Comparison of ENCODE assay signal across 23 cellular contexts in the genomic region with DNA sequence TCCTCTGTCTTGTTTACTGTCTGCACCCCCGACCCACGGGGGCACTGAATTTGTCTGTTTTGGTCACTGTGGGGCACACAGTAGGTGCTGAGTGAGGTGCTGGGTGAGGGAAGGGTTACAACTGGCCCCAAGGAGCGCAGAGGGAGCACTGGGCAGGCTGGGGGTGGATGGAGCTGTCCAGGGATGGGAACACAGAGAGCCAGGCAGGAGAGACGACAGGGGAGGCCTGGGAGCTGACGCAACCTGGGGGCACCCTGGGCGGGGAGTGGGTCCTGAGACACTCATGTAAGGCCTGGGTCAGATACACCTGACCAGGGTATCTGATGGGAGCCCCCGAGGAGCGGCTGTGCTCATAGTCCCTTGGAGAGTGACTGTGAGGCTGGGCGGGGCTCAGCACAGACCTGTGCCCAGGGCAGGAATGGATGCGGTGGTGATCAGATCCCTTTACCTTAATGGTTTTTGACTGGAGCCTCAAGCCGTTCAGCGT. TPM values are rescaled to one million over a fixed set of nuclear protein-coding genes. Genes with fewer than 3 reads are reported as not detected.
A peak's percentile ranks its signal among the peaks of the same experiment; 100 is the strongest.
DNase-seq lines count a peak whose midpoint lies in the region; ATAC-seq, FAIRE-seq and TF ChIP-seq lines count a peak whose summit lies in the region.
"Had no signal": no experiment of that assay in that cellular context is flagged by ENCODE, and none has a peak within 500 bp of the region (broad histone marks: within the 10 kb centered on the region; RNA-seq: fewer than 3 reads in every experiment).

No MANE protein-coding gene starts in this region.

- H3K4me3 Mint-ChIP-seq in MCF 10A (ENCODE audit: unreplicated experiment) (no peak overlapping the region), progenitor cell of endocrine pancreas (ENCODE audit: low read depth) (no peak overlapping the region)
- H3K4me3 Mint-ChIP-seq: CD8-positive, alpha-beta T cell had no signal

- H3K79me2 ChIP-seq in mammary epithelial cell (ENCODE audit: insufficient read depth, low read length) = peaks cover 68% of the 10 kb centered on the region

- in situ Hi-C loops in mammary epithelial cell (cut with MboI; ENCODE audit: low sequenced_read_pairs in 2 of 2) = loop anchor here in 1 of 2 donors (25.0 kb wide), 1 partner anchor 282 kb away; no protein-coding TSS in a partner anchor

- H3K9me3 ChIP-seq in mammary epithelial cell (replicated peaks; ENCODE audit: insufficient read depth, low read length) (no peaks in the 10 kb centered on the region), RWPE2 (ENCODE audit: severe bottlenecking) (no peaks in the 10 kb centered on the region), kidney (ENCODE audit: control insufficient read depth in 1 of 2, low read length in 2 of 2) (no peaks in the 10 kb centered on the region)
- H3K9me3 ChIP-seq: BLaER1 treated with 17β-estradiol and CSF1 and Interleukin-3, amounts not matched to agents 10 nM and 100 nM; Peyer's patch had no signal

- H3K27me3 Mint-ChIP-seq in MCF 10A (ENCODE audit: insufficient read depth, unreplicated experiment) (no peaks in the 10 kb centered on the region), progenitor cell of endocrine pancreas (no peaks in the 10 kb centered on the region)

- H3K36me3 ChIP-seq in mammary epithelial cell (ENCODE audit: insufficient read depth, low read length) = peaks cover 4% of the 10 kb centered on the region
- peaks cover 66% of the 10 kb centered on the region for H3K36me3 ChIP-seq in RWPE2 (ENCODE audit: low read depth)
- peaks cover 7 to 27% of the 10 kb centered on the region in 2 donors for H3K36me3 ChIP-seq in kidney (ENCODE audit: control insufficient read depth in 1 of 2, insufficient read depth in 2 of 2, low read length in 2 of 2)

- no peaks in the 10 kb centered on the region for H4K20me1 ChIP-seq in mammary epithelial cell (ENCODE audit: insufficient read depth, low read length)

- TF ChIP-seq CTCF in MCF 10A (IDR thresholded peaks at IDR 0.05; ENCODE audit: unreplicated experiment) (no peak), mammary epithelial cell (conservative IDR thresholded peaks at IDR 0.05 in 1 of 2, IDR thresholded peaks at IDR 0.05 in 1 of 2; ENCODE audit: extremely low read depth in 1 of 2, insufficient read depth in 1 of 2, low read depth in 1 of 2, low read length in 2 of 2) (no peak), RWPE2 (IDR thresholded peaks at IDR 0.05; ENCODE audit: poor library complexity, severe bottlenecking) (no peak), kidney (IDR thresholded peaks at IDR 0.05; ENCODE audit: borderline replicate concordance, extremely low read depth, insufficient read depth) (no peak), progenitor cell of endocrine pancreas (IDR thresholded peaks at IDR 0.05; ENCODE audit: unreplicated experiment) (no peak)

- BruUV-seq in MCF 10A (replicated peaks; lab: Mats Ljungman, UMichigan) = no TSS peak
- no TSS peak for BruUV-seq in mammary epithelial cell (replicated peaks; lab: Mats Ljungman, UMichigan)

- H3K27ac ChIP-seq in mammary epithelial cell (ENCODE audit: insufficient read depth, low read depth, low read length) (no peak overlapping the region), RWPE2 (ENCODE audit: poor library complexity, severe bottlenecking) (no peak overlapping the region), kidney (ENCODE audit: low read depth in 2 of 2, low read length in 2 of 2) (no peak overlapping the region)
- H3K27ac ChIP-seq: 22Rv1; BLaER1 treated with 17β-estradiol and CSF1 and Interleukin-3, amounts not matched to agents 10 nM and 100 nM; GM23248; Peyer's patch had no signal

- no peak overlapping the region for H3K4me2 ChIP-seq in mammary epithelial cell (ENCODE audit: insufficient read depth, low read depth, low read length)
- H3K4me2 ChIP-seq: BLaER1 treated with 17β-estradiol and CSF1 and Interleukin-3, amounts not matched to agents 10 nM and 100 nM had no signal

- CTCF ChIA-PET in MCF 10A (lab: Yijun Ruan, JAX) (interaction anchor here (0.6 to 2.0 kb wide), 2 partner anchors 22 to 52 kb away, joined by 3 to 11 read pairs; no protein-coding TSS in a partner anchor), mammary epithelial cell (lab: Charles Lee; ENCODE audit: low non-redundant PET) (no interaction called here)

- no peak for FAIRE-seq in kidney (lab: Jason Lieb, UNC)
- FAIRE-seq: GM12891 had no signal

- no peak overlapping the region for H3K9ac ChIP-seq in mammary epithelial cell (ENCODE audit: insufficient read depth, low read length)
- H3K9ac ChIP-seq in kidney (ENCODE audit: low read length in 2 of 2) = no peak overlapping the region
- H3K9ac ChIP-seq: GM23248 had no signal

- no peak overlapping the region for H3K4me3 ChIP-seq in mammary epithelial cell (replicated peaks in 1 of 3; ENCODE audit: insufficient read depth in 1 of 3, low read depth in 2 of 3, low read length in 3 of 3)
- H3K4me3 ChIP-seq in RWPE2 (ENCODE audit: severe bottlenecking) = no peak overlapping the region
- no peak overlapping the region for H3K4me3 ChIP-seq in kidney (ENCODE audit: low read length in 2 of 2)
- H3K4me3 ChIP-seq: BLaER1 treated with 17β-estradiol and CSF1 and Interleukin-3, amounts not matched to agents 10 nM and 100 nM; GM23248; Peyer's patch had no signal

- ATAC-seq in RWPE2 (ENCODE audit: low read depth) (no peak), GM18868 (IDR thresholded peaks at IDR 0.05; ENCODE audit: unreplicated experiment) (no peak)
- ATAC-seq: CD8-positive, alpha-beta T cell; Right ventricle myocardium inferior had no signal

- H2AFZ ChIP-seq in mammary epithelial cell (ENCODE audit: low read depth, low read length) = no peak overlapping the region
- H2AFZ ChIP-seq: GM23248 had no signal

- H3K4me1 ChIP-seq in mammary epithelial cell (ENCODE audit: insufficient read depth, low read length) (peaks cover 18% of the 10 kb centered on the region), RWPE2 (ENCODE audit: insufficient read depth, poor library complexity, severe bottlenecking) (no peaks in the 10 kb centered on the region), kidney (ENCODE audit: control insufficient read depth in 1 of 2, insufficient read depth in 1 of 2, low read depth in 1 of 2, low read length in 2 of 2) (peaks cover 34 to 47% of the 10 kb centered on the region in 2 donors)
- H3K4me1 ChIP-seq: Peyer's patch had no signal

- no peaks in the 10 kb centered on the region for H3K9me3 Mint-ChIP-seq in MCF 10A (ENCODE audit: unreplicated experiment)
- H3K9me3 Mint-ChIP-seq in progenitor cell of endocrine pancreas (ENCODE audit: low read depth) = no peaks in the 10 kb centered on the region
- H3K9me3 Mint-ChIP-seq: CD8-positive, alpha-beta T cell had no signal

- DNase-seq in MCF 10A (ENCODE audit: unreplicated experiment) (no peak), mammary epithelial cell (no peak), RWPE2 (ENCODE audit: low spot score) (peak; percentile 51), kidney (peak; percentile 68), progenitor cell of endocrine pancreas (ENCODE audit: low spot score, unreplicated experiment) (no peak), T-helper 9 cell (no peak)
- no peak for DNase-seq in stimulated activated CD4-positive, alpha-beta T cell treated with anti-CD3 and anti-CD28 coated beads, Interleukin-4, amount 100 ng/mL, for 1 hour
- DNase-seq: ACHN; CD8-positive, alpha-beta T cell; DND-41; GM23248; HCEC 1CT; IMR-90; NCI-H1694 treated with DMSO at 0.1 percent for 48 hours; NCI-H2081 treated with DMSO at 0.1 percent for 48 hours; NCI-H2171 treated with DMSO at 0.1 percent for 48 hours; NCI-H526; Peyer's patch had no signal

- H3K27ac Mint-ChIP-seq in MCF 10A (ENCODE audit: low read depth, unreplicated experiment) (peak overlapping the region; percentile 39), progenitor cell of endocrine pancreas (peak overlapping the region; percentile 55)
- H3K27ac Mint-ChIP-seq: CD8-positive, alpha-beta T cell had no signal

- no peaks in the 10 kb centered on the region for H3K27me3 ChIP-seq in mammary epithelial cell (ENCODE audit: insufficient read depth, low read length)
- no peaks in the 10 kb centered on the region for H3K27me3 ChIP-seq in RWPE2 (ENCODE audit: insufficient read depth, poor library complexity, severe bottlenecking)
- H3K27me3 ChIP-seq: BLaER1 treated with 17β-estradiol and CSF1 and Interleukin-3, amounts not matched to agents 10 nM and 100 nM; Peyer's patch had no signal

- 81% methylated on average over 6 of the region's 12 CpGs for WGBS in mammary epithelial cell (ENCODE audit: low coverage, missing lambda C conversion rate)

- POLR2A ChIA-PET in MCF 10A (lab: Yijun Ruan, JAX) = no interaction called here

- dilution Hi-C loops in mammary epithelial cell (cut with HindIII; ENCODE audit: low sequenced_read_pairs) = no loop called here

- peaks cover 47% of the 10 kb centered on the region for H3K36me3 Mint-ChIP-seq in MCF 10A (ENCODE audit: insufficient read depth, unreplicated experiment)
- H3K36me3 Mint-ChIP-seq in progenitor cell of endocrine pancreas (ENCODE audit: insufficient read depth) = peaks cover 15% of the 10 kb centered on the region

- intact Hi-C loops in MCF 10A (cut with micrococcal nuclease) = no loop called here
- intact Hi-C loops in mammary epithelial cell (cut with micrococcal nuclease) = no loop called here
- intact Hi-C loops in kidney (cut with DNase I) = no loop called here

- peaks cover 7% of the 10 kb centered on the region for H3K4me1 Mint-ChIP-seq in MCF 10A (ENCODE audit: insufficient read depth, unreplicated experiment)
- no peaks in the 10 kb centered on the region for H3K4me1 Mint-ChIP-seq in progenitor cell of endocrine pancreas (ENCODE audit: low read depth)

RNA-seq across cellular contexts. Expression of gene ELAVL1, which starts 24.8 kb away (rescaled TPM):
- total RNA-seq in MCF 10A (2022) (53.7 and 58.1 TPM in 2 replicates), mammary epithelial cell (10 to 100 TPM; 33.3 to 88.1 TPM), kidney (64.7 TPM), progenitor cell of endocrine pancreas (125 and 130 TPM in 2 replicates)
- polyA plus RNA-seq in mammary epithelial cell (71.0 TPM), kidney (ENCODE audit: insufficient read depth, low read depth, low replicate concordance) (34.6 TPM)
- polyA minus RNA-seq in mammary epithelial cell = 110 TPM

RNA-seq across cellular contexts. Expression of gene TIMM44, which starts 37.2 kb away (rescaled TPM):
- total RNA-seq in MCF 10A (2022) (91.3 and 142 TPM in 2 replicates), mammary epithelial cell (10 to 100 TPM; 52.7 to 94.3 TPM), kidney (57.8 TPM), progenitor cell of endocrine pancreas (75.0 and 75.2 TPM in 2 replicates)
- polyA plus RNA-seq in mammary epithelial cell (38.1 TPM), kidney (ENCODE audit: insufficient read depth, low read depth, low replicate concordance) (46.7 TPM)
- polyA minus RNA-seq in mammary epithelial cell = 51.2 TPM

RNA-seq across cellular contexts. Expression of gene CTXN1, which starts 54.7 kb away (rescaled TPM):
- 4.0 and 5.2 TPM in 2 replicates for total RNA-seq in MCF 10A (2022)
- 10 to 100 TPM in 1 of 2 donors, 1 to 10 TPM in 1; 3.3 to 13.3 TPM for total RNA-seq in mammary epithelial cell
- 2.1 TPM for polyA plus RNA-seq in mammary epithelial cell
- polyA minus RNA-seq in mammary epithelial cell = 0.36 TPM
- total RNA-seq in kidney = 25.9 TPM
- polyA plus RNA-seq in kidney (ENCODE audit: insufficient read depth, low read depth, low replicate concordance) = 8.9 TPM
- 97.9 and 114 TPM in 2 replicates for total RNA-seq in progenitor cell of endocrine pancreas
- total RNA-seq: CD8-positive, alpha-beta T cell had no signal

Comparison
In these comparisons a context has a peak if more than half of its experiments do, and no peak if none do; other contexts are left out.
1. DNase-seq: peak in RWPE2 (single experiment) and kidney (single experiment); none in MCF 10A (single experiment), mammary epithelial cell (single experiment), progenitor cell of endocrine pancreas (single experiment), T-helper 9 cell (single experiment) and stimulated activated CD4-positive, alpha-beta T cell treated with anti-CD3 and anti-CD28 coated beads, Interleukin-4, amount 100 ng/mL, for 1 hour (single experiment).